16 cellular contexts compared by ENCODE assay signal in genomic region chr18:63241317-63241712, GRCh38.
"Had no signal": no experiment of that assay in that cellular context is flagged by ENCODE, and none has a peak within 500 bp of the region (broad histone marks: within the 10 kb centered on the region; RNA-seq: fewer than 3 reads in every experiment).

No MANE protein-coding gene starts in this region.

- H3K36me3 ChIP-seq: ascending aorta, heart left ventricle, ovary, stomach had no signal

- H3K4me3 ChIP-seq: ascending aorta, heart left ventricle, mucosa of descending colon, ovary, stomach had no signal

- H3K9me3 ChIP-seq: ascending aorta, heart left ventricle, mucosa of descending colon, ovary, stomach had no signal

- FAIRE-seq: endothelial cell of umbilical vein, frontal cortex had no signal

- H3K27me3 ChIP-seq: ascending aorta, heart left ventricle, ovary, stomach had no signal

- DNase-seq: activated CD4-positive, CD25-positive, alpha-beta regulatory T cell; activated naive CD8-positive, alpha-beta T cell treated with anti-CD3 and anti-CD28 coated beads, Interleukin-2, amount 10 ng/mL, durations not matched to agents 7 days and 5 days; heart left ventricle; mammary epithelial cell; mucosa of descending colon; natural killer cell; ovary; retina; Right ventricle myocardium superior; stimulated activated CD4-positive, alpha-beta T cell treated with anti-CD3 and anti-CD28 coated beads, Interleukin-4, amount 100 ng/mL, for 4 hours; stomach had no signal

- H3K27ac Mint-ChIP-seq: activated naive CD8-positive, alpha-beta T cell treated with anti-CD3 and anti-CD28 coated beads, Interleukin-2, amount 10 ng/mL, durations not matched to agents 7 days and 5 days; T-helper 1 cell treated with Interleukin-12 subunit alpha and Interleukin-12 subunit beta and Interleukin-4 antibody, amounts not matched to agents 30 μg/mL and 1 μg/mL, for 36 hours had no signal

- H3K9me3 Mint-ChIP-seq: activated naive CD8-positive, alpha-beta T cell treated with anti-CD3 and anti-CD28 coated beads, Interleukin-2, amount 10 ng/mL, durations not matched to agents 7 days and 5 days; natural killer cell had no signal

- H3K27me3 Mint-ChIP-seq: activated naive CD8-positive, alpha-beta T cell treated with anti-CD3 and anti-CD28 coated beads, Interleukin-2, amount 10 ng/mL, durations not matched to agents 7 days and 5 days had no signal

- H3K27ac ChIP-seq: ascending aorta, heart left ventricle, ovary had no signal

- H3K36me3 Mint-ChIP-seq: natural killer cell had no signal

- ATAC-seq: heart left ventricle, SK-N-SH treated with all-trans-retinoic acid at 6 μM for 48 hours had no signal

- H3K4me3 Mint-ChIP-seq: activated naive CD8-positive, alpha-beta T cell treated with anti-CD3 and anti-CD28 coated beads, Interleukin-2, amount 10 ng/mL, durations not matched to agents 7 days and 5 days; natural killer cell; T-helper 1 cell treated with Interleukin-12 subunit alpha and Interleukin-12 subunit beta and Interleukin-4 antibody, amounts not matched to agents 30 μg/mL and 1 μg/mL, for 36 hours had no signal
